In the genomic region with DNA sequence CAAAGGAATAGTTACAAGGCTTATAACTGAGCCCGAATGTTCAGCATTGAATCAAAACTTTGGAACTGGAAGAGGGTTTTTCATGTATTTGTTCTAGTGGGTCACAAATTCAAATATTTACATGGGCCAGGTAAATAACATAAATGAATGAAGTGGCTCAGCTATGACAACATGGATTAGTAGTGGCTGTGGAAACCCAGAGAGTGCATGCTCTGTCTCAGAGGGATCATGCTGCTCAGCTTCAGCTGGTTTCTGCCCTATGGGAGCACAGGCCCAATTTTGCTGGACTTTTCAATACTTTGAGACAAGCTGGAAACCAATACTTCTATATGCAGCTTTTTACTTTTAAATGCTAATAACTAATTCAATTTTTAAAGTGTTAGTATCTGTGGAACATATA, we compare ENCODE assay signal across 20 cellular contexts. TPM values are rescaled to one million over a fixed set of nuclear protein-coding genes. Genes with fewer than 3 reads are reported as not detected.
DNase-seq lines count a peak whose midpoint lies in the region; ATAC-seq, FAIRE-seq and TF ChIP-seq lines count a peak whose summit lies in the region.
"Had no signal": no experiment of that assay in that cellular context is flagged by ENCODE, and none has a peak within 500 bp of the region (broad histone marks: within the 10 kb centered on the region; RNA-seq: fewer than 3 reads in every experiment).

No MANE protein-coding gene starts in this region.

- in situ Hi-C loops in HepG2 (cut with HindIII; ENCODE audit: extremely low pct_ligation_motif_present, low pct_unique_long_range_greater_than_20kb) = no loop called here

- H3K4me2 ChIP-seq in HepG2 (ENCODE audit: low read depth, low read length) (no peak overlapping the region), MM.1S (ENCODE audit: low read depth, low read length) (no peak overlapping the region)
- H3K4me2 ChIP-seq: A549 had no signal

- no peak for TF ChIP-seq POLR2A in right lobe of liver (IDR thresholded peaks at IDR 0.05)
- TF ChIP-seq POLR2A in HepG2 (IDR thresholded peaks at IDR 0.05; ENCODE audit: insufficient read depth in 1 of 2, low read depth in 2 of 2, low read length in 2 of 2) = no peak

- H3K4me1 ChIP-seq in right lobe of liver (no peaks in the 10 kb centered on the region), HepG2 (ENCODE audit: insufficient read depth, low read length) (no peaks in the 10 kb centered on the region), tibial artery (no peaks in the 10 kb centered on the region), MM.1S (ENCODE audit: low read length) (no peaks in the 10 kb centered on the region)
- H3K4me1 ChIP-seq: A549, BE2C had no signal

- WGBS in right lobe of liver (ENCODE audit: insufficient coverage, low coverage, low lambda C conversion rate, missing lambda C conversion rate) = 35% methylated on average over 1 of the region's 1 CpG
- 0% methylated on average over 1 of the region's 1 CpG for WGBS in HepG2 (ENCODE audit: low lambda C conversion rate)

- H3K27ac ChIP-seq in right lobe of liver = no peak overlapping the region
- H3K27ac ChIP-seq in HepG2 (ENCODE audit: extremely low read length, insufficient read depth, low read length) = no peak overlapping the region
- H3K27ac ChIP-seq in tibial artery = no peak overlapping the region
- no peak overlapping the region for H3K27ac ChIP-seq in MM.1S (ENCODE audit: low read length)
- H3K27ac ChIP-seq: A549, C4-2B had no signal

- CTCF ChIA-PET in HepG2 (lab: Yijun Ruan, JAX; ENCODE audit: low intra/inter-chr PET ratio, low total read pairs) = no interaction called here

- no peaks in the 10 kb centered on the region for H3K79me2 ChIP-seq in HepG2 (ENCODE audit: insufficient read depth, low read length)
- H3K79me2 ChIP-seq in MM.1S (ENCODE audit: low read length) = no peaks in the 10 kb centered on the region

- H3K36me3 ChIP-seq in right lobe of liver = no peaks in the 10 kb centered on the region
- no peaks in the 10 kb centered on the region for H3K36me3 ChIP-seq in HepG2 (replicated peaks in 1 of 2; ENCODE audit: control insufficient read depth in 1 of 2, insufficient read depth in 2 of 2, low read length in 2 of 2)
- no peaks in the 10 kb centered on the region for H3K36me3 ChIP-seq in tibial artery
- no peaks in the 10 kb centered on the region for H3K36me3 ChIP-seq in MM.1S (replicated peaks; ENCODE audit: insufficient read depth, low read length)
- H3K36me3 ChIP-seq: BE2C had no signal

- POLR2A ChIA-PET in HepG2 (lab: Yijun Ruan, JAX) = no interaction called here

- H3K27me3 ChIP-seq in right lobe of liver (no peaks in the 10 kb centered on the region), HepG2 (ENCODE audit: control insufficient read depth in 1 of 2, insufficient read depth in 2 of 2, low read length in 2 of 2) (no peaks in the 10 kb centered on the region), tibial artery (no peaks in the 10 kb centered on the region), MM.1S (replicated peaks; ENCODE audit: insufficient read depth, low read length) (no peaks in the 10 kb centered on the region)
- H3K27me3 ChIP-seq: BE2C had no signal

- FAIRE-seq in HepG2 (lab: Jason Lieb, UNC) = no peak
- FAIRE-seq: D721Med, GM12878, GM18507 had no signal

- ATAC-seq in right lobe of liver = peak; percentile 61 to 71 (median 66)
- no peak for ATAC-seq in HepG2
- ATAC-seq: A549, GM12878 had no signal

- DNase-seq in right lobe of liver = no peak
- DNase-seq in HepG2 (ENCODE audit: low spot score) = no peak
- DNase-seq in DMS53 treated with DMSO at 0.1 percent for 48 hours (lab: John Stamatoyannopoulos, UW; ENCODE audit: unreplicated experiment) = peak; percentile 60
- DNase-seq in NCI-H774 (lab: John Stamatoyannopoulos, UW) = peak; percentile 75
- no peak for DNase-seq in dedifferentiated amniotic fluid mesenchymal stem cell (ENCODE audit: extremely low spot score)
- DNase-seq in tibial artery = no peak
- no peak for DNase-seq in MM.1S
- DNase-seq: BE2C; CD4-positive, alpha-beta memory T cell; COR-L47; DMS79; GOT3; H9 had no signal

- no peak for TF ChIP-seq RAD21 in HepG2 (CRISPR knock-in tag; IDR thresholded peaks at IDR 0.05)

- no peaks in the 10 kb centered on the region for H3F3A ChIP-seq in MM.1S (ENCODE audit: insufficient read depth, low read length)

- no peaks in the 10 kb centered on the region for H3K9me2 ChIP-seq in MM.1S (replicated peaks; ENCODE audit: insufficient read depth, low read length)

- no peak overlapping the region for H3K4me3 ChIP-seq in right lobe of liver
- no peak overlapping the region for H3K4me3 ChIP-seq in HepG2 (replicated peaks in 1 of 3; ENCODE audit: insufficient read depth in 1 of 3, low read depth in 2 of 3, low read length in 3 of 3)
- H3K4me3 ChIP-seq in tibial artery = no peak overlapping the region
- no peak overlapping the region for H3K4me3 ChIP-seq in MM.1S (ENCODE audit: low read length)
- H3K4me3 ChIP-seq: A549, GM12878 had no signal

- intact Hi-C loops in right lobe of liver (cut with DNase I) (no loop called here), HepG2 (cut with micrococcal nuclease; ENCODE audit: unreplicated experiment) (no loop called here), tibial artery (cut with DNase I; ENCODE audit: low total_unique reads) (no loop called here)

- TF ChIP-seq EP300 in HepG2 (IDR thresholded peaks at IDR 0.05; ENCODE audit: low read depth in 2 of 2, low read length in 2 of 2) = no peak
- no peak for TF ChIP-seq EP300 in HepG2 (CRISPR knock-in tag; IDR thresholded peaks at IDR 0.05; ENCODE audit: borderline replicate concordance)

- no peak overlapping the region for H3K9ac ChIP-seq in HepG2 (ENCODE audit: insufficient read depth, low read depth, low read length)
- no peak overlapping the region for H3K9ac ChIP-seq in MM.1S (ENCODE audit: low read length)

- TF ChIP-seq CTCF in right lobe of liver (IDR thresholded peaks at IDR 0.05) (no peak), HepG2 (CRISPR knock-in tag; IDR thresholded peaks at IDR 0.05) (no peak), tibial artery (IDR thresholded peaks at IDR 0.05) (no peak), MM.1S (IDR thresholded peaks at IDR 0.05; ENCODE audit: low read length) (no peak)

- H3K9me3 ChIP-seq in right lobe of liver (no peaks in the 10 kb centered on the region), HepG2 (ENCODE audit: low read length) (no peaks in the 10 kb centered on the region), tibial artery (no peaks in the 10 kb centered on the region), MM.1S (replicated peaks; ENCODE audit: insufficient read depth, low read length) (no peaks in the 10 kb centered on the region)
- H3K9me3 ChIP-seq: A549, BE2C had no signal

- H2AFZ ChIP-seq in HepG2 (ENCODE audit: low read length) (no peak overlapping the region), MM.1S (ENCODE audit: low read length) (no peak overlapping the region)

- H4K20me1 ChIP-seq in HepG2 (ENCODE audit: insufficient read depth, low read length) (no peaks in the 10 kb centered on the region), MM.1S (ENCODE audit: insufficient read depth, low read length) (no peaks in the 10 kb centered on the region)

- no TSS peak for BruUV-seq in HepG2 (replicated peaks; lab: Mats Ljungman, UMichigan)

TF ChIP-seq in HepG2, 621 proteins besides CTCF, POLR2A, EP300 and RAD21 (continues in another document):
- TF ChIP-seq, protein P1, sequence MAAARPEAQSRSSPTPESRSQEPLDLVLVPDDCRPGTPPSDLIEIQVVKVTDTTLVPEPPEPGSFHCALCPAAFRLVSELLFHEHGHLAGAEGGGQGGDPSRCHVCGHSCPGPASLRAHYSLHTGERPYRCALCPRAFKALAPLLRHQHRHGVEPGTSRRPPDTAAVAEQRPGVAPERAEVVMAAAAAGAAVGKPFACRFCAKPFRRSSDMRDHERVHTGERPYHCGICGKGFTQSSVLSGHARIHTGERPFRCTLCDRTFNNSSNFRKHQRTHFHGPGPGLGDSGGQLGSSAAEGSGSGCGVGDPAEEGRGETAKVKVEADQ (CRISPR knock-in tag; IDR thresholded peaks at IDR 0.05; ENCODE audit: borderline replicate concordance) = no peak

RNA-seq across cellular contexts. Expression of gene TENM1, which starts 37.9 kb away (rescaled TPM):
- 1 to 10 TPM; 1.7 to 8.7 (median 7.3) TPM for total RNA-seq in right lobe of liver
- total RNA-seq in HepG2 (2016; rRNA removed; fragmentation: Illumina TruSeq; extraction: Trizol) = under 0.01 TPM in 1 of 2 replicates, not detected in the other
- total RNA-seq in HepG2 (2016; cell fraction: cytosol; rRNA removed; fragmentation: Illumina TruSeq; extraction: Trizol; ENCODE audit: low read depth) = not detected in 2 replicates
- total RNA-seq in HepG2 (2016; cell fraction: insoluble cytoplasmic fraction; rRNA removed; fragmentation: Illumina TruSeq; extraction: Trizol) = under 0.01 TPM in 1 of 2 replicates, not detected in the other
- not detected in 2 replicates for total RNA-seq in HepG2 (2016; cell fraction: membrane; rRNA removed; fragmentation: Illumina TruSeq; extraction: Trizol)
- total RNA-seq in HepG2 (2016; cell fraction: nucleus; rRNA removed; fragmentation: Illumina TruSeq; extraction: Trizol) = 0.03 and 0.06 TPM in 2 replicates
- 0.03 and 0.08 TPM in 2 replicates for polyA plus RNA-seq in HepG2 (2011; rRNA removed)
- under 0.01 and 0.01 TPM in 2 replicates for polyA plus RNA-seq in HepG2 (2011; cell fraction: cytosol; rRNA removed)
- 0.11 and 0.12 TPM in 2 replicates for polyA plus RNA-seq in HepG2 (2011; cell fraction: nucleus; rRNA removed)
- polyA plus RNA-seq in HepG2 (2012) = 0.03 and 0.04 TPM in 2 replicates
- polyA plus RNA-seq in HepG2 (2016; cell fraction: cytosol; fragmentation: Illumina TruSeq; extraction: Trizol; ENCODE audit: low read depth) = not detected in 2 replicates
- polyA plus RNA-seq in HepG2 (2016; cell fraction: insoluble cytoplasmic fraction; fragmentation: Illumina TruSeq; extraction: Trizol; ENCODE audit: low read depth) = not detected in 2 replicates
- polyA plus RNA-seq in HepG2 (2016; cell fraction: membrane; fragmentation: Illumina TruSeq; extraction: Trizol; ENCODE audit: low read depth) = not detected in 2 replicates
- polyA plus RNA-seq in HepG2 (2016; cell fraction: nucleus; fragmentation: Illumina TruSeq; extraction: Trizol; ENCODE audit: insufficient read depth, low read depth) = 0.03 and 0.09 TPM in 2 replicates
- 0.02 and 0.14 TPM in 2 replicates for polyA minus RNA-seq in HepG2 (2011; rRNA and poly(A)+ RNA removed; ENCODE audit: low replicate concordance)
- not detected in 2 replicates for polyA minus RNA-seq in HepG2 (2011; cell fraction: cytosol; rRNA and poly(A)+ RNA removed)
- 0.12 and 0.13 TPM in 2 replicates for polyA minus RNA-seq in HepG2 (2011; cell fraction: nucleus; rRNA and poly(A)+ RNA removed)
- total RNA-seq: G401 had no signal
- polyA plus RNA-seq: AG04450 had no signal

Comparison
In these comparisons a context has a peak if more than half of its experiments do, and no peak if none do; other contexts are left out.
1. DNase-seq: peak in DMS53 treated with DMSO at 0.1 percent for 48 hours (single experiment) and NCI-H774 (single experiment); none in right lobe of liver (0 of 3), HepG2 (single experiment), dedifferentiated amniotic fluid mesenchymal stem cell (single experiment), tibial artery (0 of 2) and MM.1S (single experiment).